Comparison of ENCODE assay signal across 6 cellular contexts in the genomic region with DNA sequence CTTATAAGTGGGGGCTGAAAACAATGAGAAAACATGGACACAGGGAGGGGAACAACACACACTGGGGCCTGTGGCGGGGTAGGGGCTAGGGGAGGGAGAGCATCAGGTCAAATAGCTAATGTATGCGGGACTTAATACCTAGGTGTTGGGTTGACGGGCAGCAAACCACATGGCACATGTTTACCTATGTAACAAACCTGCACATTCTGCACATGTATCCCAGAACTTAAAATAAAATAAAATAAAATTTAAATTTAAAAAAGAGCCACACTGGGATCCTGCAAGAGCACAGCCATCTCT. TPM values are rescaled to one million over a fixed set of nuclear protein-coding genes. Genes with fewer than 3 reads are reported as not detected.
"Had no signal": no experiment of that assay in that cellular context is flagged by ENCODE, and none has a peak within 500 bp of the region (broad histone marks: within the 10 kb centered on the region; RNA-seq: fewer than 3 reads in every experiment).

No MANE protein-coding gene starts in this region.

RNA-seq across cellular contexts. Expression of a gene that starts 7.7 kb away (rescaled TPM):
- total RNA-seq: astrocyte, foreskin keratinocyte, neural crest cell, occipital lobe, SJCRH30 had no signal
- polyA plus RNA-seq: fibroblast of lung, foreskin keratinocyte had no signal
